ENCODE assay signal across 20 cellular contexts in the genomic region with DNA sequence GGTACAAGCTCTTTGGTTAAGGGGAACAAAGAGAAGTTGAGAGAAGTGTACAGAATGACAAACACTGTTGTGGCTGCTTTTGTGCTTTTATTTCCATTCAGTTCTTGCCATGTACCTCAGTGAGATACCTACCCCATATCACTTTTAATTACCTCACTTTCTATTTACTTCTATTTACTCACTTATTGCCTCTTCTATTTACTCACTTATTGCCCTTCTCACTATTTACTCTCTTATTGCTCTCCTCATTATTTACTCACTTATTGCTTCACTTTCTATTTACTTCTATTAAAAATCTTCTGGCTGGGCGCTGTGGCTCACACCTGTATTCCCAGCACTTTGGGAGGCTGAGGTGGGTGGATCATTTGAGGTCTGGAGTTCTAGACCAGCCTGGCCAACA. TPM values are rescaled to one million over a fixed set of nuclear protein-coding genes. Genes with fewer than 3 reads are reported as not detected.
DNase-seq lines count a peak whose midpoint lies in the region; ATAC-seq lines count a peak whose summit lies in the region.
"Had no signal": no experiment of that assay in that cellular context is flagged by ENCODE, and none has a peak within 500 bp of the region (broad histone marks: within the 10 kb centered on the region; RNA-seq: fewer than 3 reads in every experiment).

No MANE protein-coding gene starts in this region.

- peaks cover 1 to 7% of the 10 kb centered on the region in 2 donors for H3K36me3 Mint-ChIP-seq in activated T-cell treated with anti-CD3 and anti-CD28 coated beads, Interleukin-2, amount 50 U/mL, for 72 hours (ENCODE audit: insufficient read depth in 2 of 2)

- no peaks in the 10 kb centered on the region for H3K27me3 ChIP-seq in H7 (ENCODE audit: control insufficient read depth, insufficient read depth, low read length)

- no peaks in the 10 kb centered on the region for H3K4me1 Mint-ChIP-seq in activated T-cell treated with anti-CD3 and anti-CD28 coated beads, Interleukin-2, amount 50 U/mL, for 72 hours (ENCODE audit: low read depth)

- no peak overlapping the region for H3K4me3 ChIP-seq in H7 (ENCODE audit: insufficient read depth, low read depth, low read length)

- no peak for DNase-seq in activated T-cell treated with anti-CD3 and anti-CD28 coated beads, Interleukin-2, amount 50 U/mL, for 72 hours
- DNase-seq in activated T-cell treated with anti-CD3 and anti-CD28 coated beads, Interleukin-2, amount 50 U/mL, for 48 hours, result no peak
- DNase-seq in NCI-H2029 (lab: John Stamatoyannopoulos, UW) (peak; percentile 15), left lobe of liver (ENCODE audit: low spot score) (no peak), H7 (no peak), OCI-M2 (lab: John Stamatoyannopoulos, UW; ENCODE audit: unreplicated experiment) (no peak)
- DNase-seq: C1 segment of cervical spinal cord; Caco-2; CD8-positive, alpha-beta T cell; DMS 273 treated with DMSO at 0.1 percent for 48 hours; DND-41; NCI-H1092 treated with DMSO at 0.1 percent for 48 hours; NCI-H2171; NCI-H524; NCI-H748 treated with DMSO at 0.1 percent for 48 hours; PC-3; SK-N-SH; SW 1271 had no signal

- ATAC-seq in activated T-cell treated with anti-CD3 and anti-CD28 coated beads, Interleukin-2, amount 50 U/mL, for 72 hours (replicated peaks in 1 of 2), result no peak
- ATAC-seq in left lobe of liver (peak; percentile 64), HG02610 (IDR thresholded peaks at IDR 0.05; ENCODE audit: unreplicated experiment) (no peak)
- ATAC-seq: CD8-positive, alpha-beta T cell; HCT116; PC-3 had no signal

- no peaks in the 10 kb centered on the region for H3K9me3 Mint-ChIP-seq in activated T-cell treated with anti-CD3 and anti-CD28 coated beads, Interleukin-2, amount 50 U/mL, for 72 hours
- H3K9me3 Mint-ChIP-seq: CD8-positive, alpha-beta T cell had no signal

- no peak overlapping the region for H3K4me3 Mint-ChIP-seq in activated T-cell treated with anti-CD3 and anti-CD28 coated beads, Interleukin-2, amount 50 U/mL, for 72 hours
- H3K4me3 Mint-ChIP-seq: CD8-positive, alpha-beta T cell had no signal

- no peaks in the 10 kb centered on the region for H3K27me3 Mint-ChIP-seq in activated T-cell treated with anti-CD3 and anti-CD28 coated beads, Interleukin-2, amount 50 U/mL, for 72 hours (ENCODE audit: low read depth)

- peak overlapping the region; percentile 5 for H3K27ac Mint-ChIP-seq in activated T-cell treated with anti-CD3 and anti-CD28 coated beads, Interleukin-2, amount 50 U/mL, for 72 hours
- H3K27ac Mint-ChIP-seq: CD8-positive, alpha-beta T cell had no signal

- peaks cover 18% of the 10 kb centered on the region for H3K36me3 ChIP-seq in H7 (replicated peaks; ENCODE audit: control insufficient read depth, insufficient read depth, low read length)

RNA-seq across cellular contexts. Expression of a gene that starts 41.9 kb away (rescaled TPM):
- 10 to 100 TPM; 12.0 to 13.6 TPM for total RNA-seq in activated T-cell treated with anti-CD3 and anti-CD28 coated beads, Interleukin-2, amount 50 U/mL, for 72 hours
- 9.5 TPM for total RNA-seq in left lobe of liver
- 19.3 and 30.5 TPM in 2 replicates for total RNA-seq in H7 (2014; rRNA removed; shearing (Covaris generic))

RNA-seq across cellular contexts. Expression of a gene that starts 42.4 kb away (rescaled TPM):
- total RNA-seq in activated T-cell treated with anti-CD3 and anti-CD28 coated beads, Interleukin-2, amount 50 U/mL, for 72 hours, result 10 to 100 TPM; 47.4 to 58.3 TPM
- total RNA-seq in left lobe of liver, result 10.0 TPM
- 80.1 and 81.8 TPM in 2 replicates for total RNA-seq in H7 (2014; rRNA removed; shearing (Covaris generic))

RNA-seq across cellular contexts. Expression of a gene that starts 51.7 kb away (rescaled TPM):
- 100 to 1,000 TPM; 548 to 602 TPM for total RNA-seq in activated T-cell treated with anti-CD3 and anti-CD28 coated beads, Interleukin-2, amount 50 U/mL, for 72 hours
- 178 TPM for total RNA-seq in left lobe of liver
- total RNA-seq in H7 (2014; rRNA removed; shearing (Covaris generic)), result 605 and 649 TPM in 2 replicates
